ENCODE assay signal across 25 cellular contexts in genomic region chr10:30877111-30877510, GRCh38.
DNase-seq lines count a peak whose midpoint lies in the region; ATAC-seq, FAIRE-seq and TF ChIP-seq lines count a peak whose summit lies in the region.
"Had no signal": no experiment of that assay in that cellular context is flagged by ENCODE, and none has a peak within 500 bp of the region (broad histone marks: within the 10 kb centered on the region; RNA-seq: fewer than 3 reads in every experiment).

No MANE protein-coding gene starts in this region.

- H3K36me3 ChIP-seq in osteoblast (ENCODE audit: insufficient read depth, low read length), result no peaks in the 10 kb centered on the region
- H3K36me3 ChIP-seq: BE2C had no signal

- no peak for ATAC-seq in Right ventricle myocardium superior (ENCODE audit: poor library complexity)
- ATAC-seq in natural killer cell treated with Interleukin-12 subunit alpha and Interleukin-12 subunit beta and Interleukin-15 and Interleukin-18, amount 100 ng/mL, for 72 hours, result no peak
- ATAC-seq: GM12878, SK-N-SH treated with all-trans-retinoic acid at 6 μM for 48 hours, T-cell had no signal

- no peaks in the 10 kb centered on the region for H3K9me3 ChIP-seq in osteoblast (ENCODE audit: low read depth, low read length)
- H3K9me3 ChIP-seq: BE2C had no signal

- H3K4me3 ChIP-seq in osteoblast (ENCODE audit: insufficient read depth, low read length), result no peak overlapping the region
- H3K4me3 ChIP-seq: GM12878 had no signal

- H2AFZ ChIP-seq in osteoblast (ENCODE audit: low read length), result no peak overlapping the region

- H3K27ac ChIP-seq in osteoblast (ENCODE audit: low read depth, low read length), result no peak overlapping the region

- TF ChIP-seq CTCF in osteoblast (IDR thresholded peaks at IDR 0.05; ENCODE audit: extremely low read depth, low read depth, low read length), result no peak

- no peak overlapping the region for H3K4me2 ChIP-seq in osteoblast (ENCODE audit: insufficient read depth, low read length)

- intact Hi-C loops in Right ventricle myocardium superior (cut with DNase I), result no loop called here

- H3K27me3 Mint-ChIP-seq in natural killer cell treated with Interleukin-12 subunit alpha and Interleukin-12 subunit beta and Interleukin-15 and Interleukin-18, amount 100 ng/mL, for 72 hours, result no peaks in the 10 kb centered on the region
- H3K27me3 Mint-ChIP-seq: CD4-positive, CD25-positive, alpha-beta regulatory T cell; T-cell had no signal

- no peaks in the 10 kb centered on the region for H3K79me2 ChIP-seq in osteoblast (ENCODE audit: insufficient read depth, low read length)

- no peaks in the 10 kb centered on the region for H3K36me3 Mint-ChIP-seq in natural killer cell treated with Interleukin-12 subunit alpha and Interleukin-12 subunit beta and Interleukin-15 and Interleukin-18, amount 100 ng/mL, for 72 hours

- no peaks in the 10 kb centered on the region for H3K4me1 ChIP-seq in osteoblast (ENCODE audit: insufficient read depth, low read length)
- H3K4me1 ChIP-seq: BE2C had no signal

- no peaks in the 10 kb centered on the region for H4K20me1 ChIP-seq in osteoblast (ENCODE audit: insufficient read depth, low read length)

- peak; percentile 5 for FAIRE-seq in colon (lab: Jason Lieb, UNC)
- FAIRE-seq: GM12878 had no signal

- no peaks in the 10 kb centered on the region for H3K27me3 ChIP-seq in osteoblast (ENCODE audit: insufficient read depth, low read length)
- H3K27me3 ChIP-seq: BE2C had no signal

- in situ Hi-C loops in KBM-7 (cut with MboI; ENCODE audit: low pct_unique_long_range_greater_than_20kb, low sequenced_read_pairs), result no loop called here

- H3K4me1 Mint-ChIP-seq in natural killer cell treated with Interleukin-12 subunit alpha and Interleukin-12 subunit beta and Interleukin-15 and Interleukin-18, amount 100 ng/mL, for 72 hours (ENCODE audit: low read depth in 2 of 2), result no peaks in the 10 kb centered on the region
- H3K4me1 Mint-ChIP-seq: CD4-positive, CD25-positive, alpha-beta regulatory T cell; T-cell had no signal

- DNase-seq in EL (peak; percentile 12), LHCN-M2 (ENCODE audit: low read depth) (peak; percentile 77), osteoblast (ENCODE audit: insufficient read length, low spot score, missing footprints) (peak; percentile 81), KBM-7 (no peak), Right ventricle myocardium superior (no peak), GM19238 (ENCODE audit: insufficient read length, low spot score) (no peak)
- DNase-seq in natural killer cell treated with Interleukin-12 subunit alpha and Interleukin-12 subunit beta and Interleukin-15 and Interleukin-18, amount 100 ng/mL, for 72 hours (ENCODE audit: low spot score), result no peak
- DNase-seq: BE2C; CD4-positive, CD25-positive, alpha-beta regulatory T cell; COR-L47; DMS 273 treated with DMSO at 0.1 percent for 48 hours; DND-41; GF-D8; H7; NCI-H1417; NCI-H187 treated with DMSO at 0.1 percent for 48 hours; NCI-H2227 treated with DMSO at 0.1 percent for 48 hours; NCI-H510A treated with DMSO at 0.1 percent for 48 hours; NCI-H774; RPMI8226; SIG-M5; T-cell had no signal

- no peak overlapping the region for H3K4me3 Mint-ChIP-seq in natural killer cell treated with Interleukin-12 subunit alpha and Interleukin-12 subunit beta and Interleukin-15 and Interleukin-18, amount 100 ng/mL, for 72 hours
- H3K4me3 Mint-ChIP-seq: CD4-positive, CD25-positive, alpha-beta regulatory T cell; T-cell had no signal

- no peaks in the 10 kb centered on the region for H3K9me3 Mint-ChIP-seq in natural killer cell treated with Interleukin-12 subunit alpha and Interleukin-12 subunit beta and Interleukin-15 and Interleukin-18, amount 100 ng/mL, for 72 hours
- H3K9me3 Mint-ChIP-seq: T-cell had no signal

- H3K27ac Mint-ChIP-seq in natural killer cell treated with Interleukin-12 subunit alpha and Interleukin-12 subunit beta and Interleukin-15 and Interleukin-18, amount 100 ng/mL, for 72 hours, result no peak overlapping the region
- H3K27ac Mint-ChIP-seq: CD4-positive, CD25-positive, alpha-beta regulatory T cell; T-cell had no signal

Comparison
In these comparisons a context has a peak if more than half of its experiments do, and no peak if none do; other contexts are left out.
1. DNase-seq: peak in EL (single experiment), LHCN-M2 (single experiment) and osteoblast (single experiment); none in KBM-7 (single experiment), Right ventricle myocardium superior (single experiment), GM19238 (single experiment) and natural killer cell treated with Interleukin-12 subunit alpha and Interleukin-12 subunit beta and Interleukin-15 and Interleukin-18, amount 100 ng/mL, for 72 hours (single experiment).